Comparison of ENCODE assay signal across 1 cellular context in genomic region chr7:55066938-55067337, GRCh38.
TF ChIP-seq lines count a peak whose summit lies in the region.

No MANE protein-coding gene starts in this region.

TF ChIP-seq in IMR-90, 13 proteins besides CTCF, POLR2A, EP300 and RAD21:
- TF ChIP-seq USF2 (IDR thresholded peaks at IDR 0.05; ENCODE audit: low read depth, low read length): no peak
- no peak for TF ChIP-seq CEBPB (IDR thresholded peaks at IDR 0.05; ENCODE audit: low read depth, low read length)
- TF ChIP-seq SMC3 (IDR thresholded peaks at IDR 0.05; ENCODE audit: low read depth, low read length): no peak
- TF ChIP-seq RFX5 (IDR thresholded peaks at IDR 0.05; ENCODE audit: low read depth, low read length): no peak
- TF ChIP-seq MAZ (IDR thresholded peaks at IDR 0.05; ENCODE audit: borderline replicate concordance, low read depth, low read length): no peak
- no peak for TF ChIP-seq RCOR1 (IDR thresholded peaks at IDR 0.05; ENCODE audit: insufficient replicate concordance, low read length)
- TF ChIP-seq MAFK (IDR thresholded peaks at IDR 0.05; ENCODE audit: low read depth, low read length): no peak
- no peak for TF ChIP-seq NFE2L2 (IDR thresholded peaks at IDR 0.05; ENCODE audit: low read depth, low read length)
- TF ChIP-seq MXI1 (IDR thresholded peaks at IDR 0.05; ENCODE audit: borderline replicate concordance, low read depth, low read length): no peak
- no peak for TF ChIP-seq BHLHE40 (IDR thresholded peaks at IDR 0.05; ENCODE audit: low read depth, low read length)
